ENCODE assay signal across 18 cellular contexts in the genomic region with DNA sequence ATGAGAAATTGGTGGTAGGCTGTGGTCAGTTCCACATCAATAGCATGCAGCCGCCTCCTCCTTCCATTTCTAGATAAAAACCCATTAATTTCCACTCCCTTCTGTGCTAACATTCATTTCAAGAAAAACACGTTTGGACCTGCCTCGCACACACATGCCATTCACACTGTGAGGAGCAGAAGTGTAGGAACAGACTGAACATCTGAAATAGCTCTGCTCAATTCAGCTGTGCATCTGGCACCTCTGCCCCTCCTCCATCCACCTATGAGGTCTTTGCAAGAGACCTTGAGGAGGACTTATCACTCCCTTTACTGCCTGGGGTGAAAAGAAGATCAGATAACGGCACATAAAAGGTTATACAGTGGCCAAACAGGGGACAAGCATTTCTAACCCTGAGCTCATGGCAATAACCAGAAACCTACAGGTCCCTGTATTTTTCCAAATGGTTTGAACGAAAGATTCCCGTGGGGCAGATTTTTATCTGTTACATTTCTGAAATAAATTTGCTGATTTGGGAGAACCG. TPM values are rescaled to one million over a fixed set of nuclear protein-coding genes. Genes with fewer than 3 reads are reported as not detected.
DNase-seq lines count a peak whose midpoint lies in the region; ATAC-seq and TF ChIP-seq lines count a peak whose summit lies in the region.
"Had no signal": no experiment of that assay in that cellular context is flagged by ENCODE, and none has a peak within 500 bp of the region (broad histone marks: within the 10 kb centered on the region; RNA-seq: fewer than 3 reads in every experiment).

No MANE protein-coding gene starts in this region.

- POLR2A ChIA-PET in RWPE1 (lab: Yijun Ruan, JAX; ENCODE audit: low non-redundant PET), result no interaction called here

- ATAC-seq in GM18867 (IDR thresholded peaks at IDR 0.05; ENCODE audit: unreplicated experiment), result peak; percentile 62
- peak; percentile 65 for ATAC-seq in HG02884 (IDR thresholded peaks at IDR 0.05; ENCODE audit: unreplicated experiment)
- ATAC-seq in left colon, result no peak

- TF ChIP-seq CTCF in RWPE1 (conservative IDR thresholded peaks at IDR 0.05; ENCODE audit: low read depth) (no peak), mesothelial cell of epicardium (IDR thresholded peaks at IDR 0.05; ENCODE audit: unreplicated experiment) (no peak)

- no peaks in the 10 kb centered on the region for H3K36me3 Mint-ChIP-seq in mesothelial cell of epicardium

- intact Hi-C loops in left colon (cut with DNase I, micrococcal nuclease), result no loop called here

- no peaks in the 10 kb centered on the region for H3K27me3 Mint-ChIP-seq in mesothelial cell of epicardium (ENCODE audit: low read depth)

- no peak overlapping the region for H3K27ac ChIP-seq in RWPE1
- H3K27ac ChIP-seq: cardiac muscle cell, spleen had no signal

- peaks cover 51% of the 10 kb centered on the region for H3K4me1 Mint-ChIP-seq in mesothelial cell of epicardium

- CTCF ChIA-PET in RWPE1 (lab: Yijun Ruan, JAX), result interaction anchor here (0.6 kb wide), 1 partner anchor 1752 kb away, joined by 3 read pairs; no protein-coding TSS in a partner anchor

- peak overlapping the region; percentile 88 for H3K27ac Mint-ChIP-seq in mesothelial cell of epicardium
- H3K27ac Mint-ChIP-seq: activated naive CD4-positive, alpha-beta T cell treated with anti-CD3 and anti-CD28 coated beads for 36 hours had no signal

- DNase-seq in RWPE1 (ENCODE audit: low spot score), result peak; percentile 45
- DNase-seq in mesothelial cell of epicardium (ENCODE audit: low spot score in 2 of 2, unreplicated experiment in 2 of 2), result peak; percentile 19 to 42
- no peak for DNase-seq in DMS79 (lab: John Stamatoyannopoulos, UW)
- DNase-seq in NAMALWA (ENCODE audit: low spot score), result no peak
- DNase-seq in COR-L47 (lab: John Stamatoyannopoulos, UW), result no peak
- no peak for DNase-seq in left colon
- DNase-seq: activated naive CD4-positive, alpha-beta T cell treated with anti-CD3 and anti-CD28 coated beads for 36 hours; C1 segment of cervical spinal cord; hippocampal formation; NCI-H1930; OCI-M1; spleen; T-helper 9 cell had no signal

- no peaks in the 10 kb centered on the region for H3K9me3 Mint-ChIP-seq in mesothelial cell of epicardium
- H3K9me3 Mint-ChIP-seq: activated naive CD4-positive, alpha-beta T cell treated with anti-CD3 and anti-CD28 coated beads for 36 hours had no signal

- H3K4me3 Mint-ChIP-seq in mesothelial cell of epicardium, result no peak overlapping the region
- H3K4me3 Mint-ChIP-seq: activated naive CD4-positive, alpha-beta T cell treated with anti-CD3 and anti-CD28 coated beads for 36 hours had no signal

RNA-seq across cellular contexts. Expression of gene LRP2, which starts 30.8 kb away (rescaled TPM):
- total RNA-seq in mesothelial cell of epicardium (52.1 to 54.3 TPM (median 54.2 TPM) in 3 replicates), left colon (not detected)
- total RNA-seq: lung microvascular endothelial cell, osteoblast, spleen had no signal

Comparison
In these comparisons a context has a peak if more than half of its experiments do, and no peak if none do; other contexts are left out.
1. DNase-seq: peak in RWPE1 (single experiment) and mesothelial cell of epicardium (2 of 2); none in DMS79 (single experiment), NAMALWA (single experiment), COR-L47 (single experiment) and left colon (0 of 2).
2. RNA of gene LRP2, which starts 30.8 kb away (total RNA-seq): 52.1 to 54.3 TPM in mesothelial cell of epicardium; not detected in left colon; every median in the first group is over 10 times any median in the second.